In genomic region chr1:246051909-246052518, GRCh38 we compare ENCODE assay signal across 29 cellular contexts.
"Had no signal": no experiment of that assay in that cellular context is flagged by ENCODE, and none has a peak within 500 bp of the region (broad histone marks: within the 10 kb centered on the region; RNA-seq: fewer than 3 reads in every experiment).

No MANE protein-coding gene starts in this region.

- FAIRE-seq: colon, small intestine had no signal

- H3K4me3 ChIP-seq: dorsolateral prefrontal cortex, heart right ventricle, lower lobe of right lung, neural progenitor cell, right lobe of liver, suprapubic skin, transverse colon, upper lobe of right lung, uterus had no signal

- DNase-seq: dorsolateral prefrontal cortex; effector CD4-positive, alpha-beta T cell; foreskin keratinocyte; glutamatergic neuron; heart right ventricle; hypothalamus; immature natural killer cell; islet precursor cell; kidney glomerular epithelial cell; left ventricle myocardium superior; lower lobe of right lung; naive thymus-derived CD4-positive, alpha-beta T cell; right lobe of liver; stimulated activated CD4-positive, alpha-beta T cell treated with anti-CD3 and anti-CD28 coated beads, Interleukin-15, amount 100 ng/mL, for 24 hours; stimulated activated CD4-positive, alpha-beta T cell treated with anti-CD3 and anti-CD28 coated beads, Interleukin-4, amount 100 ng/mL, for 1 hour; stimulated activated CD8-positive, alpha-beta memory T cell treated with anti-CD3 and anti-CD28 coated beads, Interleukin-4, amount 100 ng/mL, for 48 hours; stimulated activated naive CD4-positive, alpha-beta T cell; stimulated activated naive CD8-positive, alpha-beta T cell treated with anti-CD3 and anti-CD28 coated beads, Interleukin-15, amount 100 ng/mL, for 72 hours; transverse colon; upper lobe of right lung; uterus had no signal

- H3K36me3 Mint-ChIP-seq: neural progenitor cell had no signal

- H3K27me3 Mint-ChIP-seq: memory B cell; naive thymus-derived CD4-positive, alpha-beta T cell; progenitor cell of endocrine pancreas; stimulated activated naive CD8-positive, alpha-beta T cell treated with anti-CD3 and anti-CD28 coated beads, Interleukin-15, amount 100 ng/mL, for 72 hours had no signal

- H3K4me3 Mint-ChIP-seq: immature natural killer cell; memory B cell; naive thymus-derived CD4-positive, alpha-beta T cell; nephron; neural progenitor cell; stimulated activated naive CD8-positive, alpha-beta T cell treated with anti-CD3 and anti-CD28 coated beads, Interleukin-15, amount 100 ng/mL, for 72 hours had no signal

- ATAC-seq: esophagus mucosa; foreskin keratinocyte; heart right ventricle; left ventricle myocardium superior; lower lobe of right lung; naive thymus-derived CD4-positive, alpha-beta T cell; right lobe of liver; stimulated activated naive CD8-positive, alpha-beta T cell treated with anti-CD3 and anti-CD28 coated beads, Interleukin-15, amount 100 ng/mL, for 72 hours; upper lobe of right lung had no signal

- H3K4me1 Mint-ChIP-seq: immature natural killer cell; memory B cell; nephron; neural progenitor cell; stimulated activated naive CD8-positive, alpha-beta T cell treated with anti-CD3 and anti-CD28 coated beads, Interleukin-15, amount 100 ng/mL, for 72 hours had no signal

- H3K27ac Mint-ChIP-seq: immature natural killer cell; memory B cell; naive thymus-derived CD4-positive, alpha-beta T cell; nephron; neural progenitor cell; progenitor cell of endocrine pancreas; stimulated activated naive CD8-positive, alpha-beta T cell treated with anti-CD3 and anti-CD28 coated beads, Interleukin-15, amount 100 ng/mL, for 72 hours had no signal

- H3K9me3 ChIP-seq: right lobe of liver, suprapubic skin, upper lobe of right lung, uterus had no signal
